In the genomic region with DNA sequence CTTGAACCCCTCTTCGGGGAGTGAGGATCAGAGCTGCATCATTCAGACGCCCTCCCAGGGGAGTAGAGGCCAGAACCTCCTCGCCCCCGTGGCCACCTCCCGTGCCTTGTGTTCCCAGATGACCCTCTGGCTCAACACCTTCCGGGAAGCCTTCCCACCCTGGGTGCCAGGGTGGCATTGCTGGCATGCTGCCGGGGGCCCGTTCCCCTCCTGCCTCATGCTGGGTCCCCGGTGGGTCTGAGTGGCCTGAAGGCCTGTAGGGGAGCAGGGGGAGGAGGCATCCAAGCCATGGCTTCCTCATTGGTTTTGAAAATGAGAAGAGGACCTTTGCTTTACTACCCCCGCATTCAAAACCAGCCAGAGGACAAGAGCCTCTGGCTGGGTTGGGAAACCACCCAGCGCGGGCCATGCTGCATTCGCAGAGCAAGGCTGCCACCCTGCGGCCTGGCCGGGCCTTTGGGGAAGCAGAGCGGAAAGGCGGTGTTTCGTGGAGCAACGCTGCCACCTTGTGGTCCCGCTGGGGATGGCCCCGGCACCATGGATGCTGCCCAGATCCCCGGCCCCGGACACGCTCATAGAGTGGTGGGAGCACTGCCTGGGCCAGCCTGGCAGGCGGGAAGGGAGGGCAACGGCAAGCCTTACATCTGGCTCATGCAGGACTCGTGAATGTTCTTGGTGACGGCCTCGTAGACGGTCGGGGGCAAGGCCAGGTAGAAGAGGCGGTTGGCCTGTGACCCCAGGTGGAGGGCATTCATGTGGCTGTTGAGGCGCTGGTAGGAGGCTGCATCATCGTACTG, we compare ENCODE assay signal across 1 cellular context.
TF ChIP-seq lines count a peak whose summit lies in the region.

No MANE protein-coding gene starts in this region.

TF ChIP-seq in IMR-90, 13 proteins besides CTCF, POLR2A, EP300 and RAD21:
- no peak for TF ChIP-seq NFE2L2 (IDR thresholded peaks at IDR 0.05; ENCODE audit: low read depth, low read length)
- peak; percentile 82; the same call in 1 of the 2 replicates for TF ChIP-seq MXI1 (IDR thresholded peaks at IDR 0.05; ENCODE audit: borderline replicate concordance, low read depth, low read length)
- no peak for TF ChIP-seq MAZ (IDR thresholded peaks at IDR 0.05; ENCODE audit: borderline replicate concordance, low read depth, low read length)
- no peak for TF ChIP-seq CHD1 (IDR thresholded peaks at IDR 0.05; ENCODE audit: low read depth, low read length)
- no peak for TF ChIP-seq BHLHE40 (IDR thresholded peaks at IDR 0.05; ENCODE audit: low read depth, low read length)
- TF ChIP-seq RCOR1 (IDR thresholded peaks at IDR 0.05; ENCODE audit: insufficient replicate concordance, low read length) = no peak
- no peak for TF ChIP-seq FOS (IDR thresholded peaks at IDR 0.05; ENCODE audit: low read depth, low read length)
- TF ChIP-seq, protein P1, sequence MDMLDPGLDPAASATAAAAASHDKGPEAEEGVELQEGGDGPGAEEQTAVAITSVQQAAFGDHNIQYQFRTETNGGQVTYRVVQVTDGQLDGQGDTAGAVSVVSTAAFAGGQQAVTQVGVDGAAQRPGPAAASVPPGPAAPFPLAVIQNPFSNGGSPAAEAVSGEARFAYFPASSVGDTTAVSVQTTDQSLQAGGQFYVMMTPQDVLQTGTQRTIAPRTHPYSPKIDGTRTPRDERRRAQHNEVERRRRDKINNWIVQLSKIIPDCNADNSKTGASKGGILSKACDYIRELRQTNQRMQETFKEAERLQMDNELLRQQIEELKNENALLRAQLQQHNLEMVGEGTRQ (IDR thresholded peaks at IDR 0.05; ENCODE audit: low read depth, low read length) = 0 out of 2 replicates have a peak, but pooled peaks have one; percentile 22
- no peak for TF ChIP-seq RFX5 (IDR thresholded peaks at IDR 0.05; ENCODE audit: low read depth, low read length)
- TF ChIP-seq MAFK (IDR thresholded peaks at IDR 0.05; ENCODE audit: low read depth, low read length) = no peak
- peak; percentile 77 for TF ChIP-seq CEBPB (IDR thresholded peaks at IDR 0.05; ENCODE audit: low read depth, low read length)
- no peak for TF ChIP-seq ELK1 (IDR thresholded peaks at IDR 0.05; ENCODE audit: borderline replicate concordance, low read depth, low read length)
- peak; percentile 96 for TF ChIP-seq SMC3 (IDR thresholded peaks at IDR 0.05; ENCODE audit: low read depth, low read length)
